1 cellular context compared by ENCODE assay signal in the genomic region with DNA sequence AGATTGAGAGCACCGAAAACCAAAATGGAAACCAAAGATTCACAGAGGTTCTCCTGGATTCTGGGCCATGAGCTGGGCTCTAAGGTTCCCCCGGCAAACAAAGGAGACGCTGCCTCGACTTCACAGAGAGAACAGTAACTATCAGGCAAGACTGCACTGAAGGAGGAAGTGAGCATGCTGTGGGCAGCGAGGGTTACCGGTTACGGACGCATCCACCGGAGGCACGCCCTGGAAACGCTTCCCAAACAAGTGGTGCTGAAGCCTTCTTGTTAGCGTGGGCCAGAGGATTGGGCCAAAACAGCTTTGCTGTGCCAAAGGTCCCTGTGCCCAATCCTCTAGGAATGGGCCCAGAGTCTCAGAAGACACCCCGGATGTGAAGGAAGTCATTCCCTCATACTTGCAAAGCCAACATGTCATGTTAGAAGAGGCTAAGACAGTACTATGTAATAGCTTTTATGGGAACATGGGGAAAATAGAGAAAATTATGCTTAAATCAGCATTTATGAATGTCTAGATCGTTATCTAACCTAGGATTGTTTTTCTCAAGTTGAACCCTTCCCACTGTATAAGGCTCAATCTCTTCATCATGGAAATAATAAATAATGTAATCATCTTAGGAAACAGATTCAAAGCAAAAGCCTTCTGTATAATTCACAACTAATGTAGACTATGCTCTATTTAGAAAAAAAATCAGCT.
TF ChIP-seq lines count a peak whose summit lies in the region.

No MANE protein-coding gene starts in this region.

TF ChIP-seq in GM23338, 12 proteins besides CTCF, POLR2A, EP300 and RAD21 (continued from another document):
- no peak for TF ChIP-seq ETS1 (IDR thresholded peaks at IDR 0.05)
- no peak for TF ChIP-seq STAT1 (IDR thresholded peaks at IDR 0.05; ENCODE audit: unreplicated experiment)
- TF ChIP-seq JUNB (IDR thresholded peaks at IDR 0.05; ENCODE audit: unreplicated experiment): no peak
- TF ChIP-seq NANOG (IDR thresholded peaks at IDR 0.05; ENCODE audit: borderline replicate concordance): no peak
- TF ChIP-seq, protein P1, sequence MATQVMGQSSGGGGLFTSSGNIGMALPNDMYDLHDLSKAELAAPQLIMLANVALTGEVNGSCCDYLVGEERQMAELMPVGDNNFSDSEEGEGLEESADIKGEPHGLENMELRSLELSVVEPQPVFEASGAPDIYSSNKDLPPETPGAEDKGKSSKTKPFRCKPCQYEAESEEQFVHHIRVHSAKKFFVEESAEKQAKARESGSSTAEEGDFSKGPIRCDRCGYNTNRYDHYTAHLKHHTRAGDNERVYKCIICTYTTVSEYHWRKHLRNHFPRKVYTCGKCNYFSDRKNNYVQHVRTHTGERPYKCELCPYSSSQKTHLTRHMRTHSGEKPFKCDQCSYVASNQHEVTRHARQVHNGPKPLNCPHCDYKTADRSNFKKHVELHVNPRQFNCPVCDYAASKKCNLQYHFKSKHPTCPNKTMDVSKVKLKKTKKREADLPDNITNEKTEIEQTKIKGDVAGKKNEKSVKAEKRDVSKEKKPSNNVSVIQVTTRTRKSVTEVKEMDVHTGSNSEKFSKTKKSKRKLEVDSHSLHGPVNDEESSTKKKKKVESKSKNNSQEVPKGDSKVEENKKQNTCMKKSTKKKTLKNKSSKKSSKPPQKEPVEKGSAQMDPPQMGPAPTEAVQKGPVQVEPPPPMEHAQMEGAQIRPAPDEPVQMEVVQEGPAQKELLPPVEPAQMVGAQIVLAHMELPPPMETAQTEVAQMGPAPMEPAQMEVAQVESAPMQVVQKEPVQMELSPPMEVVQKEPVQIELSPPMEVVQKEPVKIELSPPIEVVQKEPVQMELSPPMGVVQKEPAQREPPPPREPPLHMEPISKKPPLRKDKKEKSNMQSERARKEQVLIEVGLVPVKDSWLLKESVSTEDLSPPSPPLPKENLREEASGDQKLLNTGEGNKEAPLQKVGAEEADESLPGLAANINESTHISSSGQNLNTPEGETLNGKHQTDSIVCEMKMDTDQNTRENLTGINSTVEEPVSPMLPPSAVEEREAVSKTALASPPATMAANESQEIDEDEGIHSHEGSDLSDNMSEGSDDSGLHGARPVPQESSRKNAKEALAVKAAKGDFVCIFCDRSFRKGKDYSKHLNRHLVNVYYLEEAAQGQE (IDR thresholded peaks at IDR 0.05; ENCODE audit: unreplicated experiment): no peak
